Comparison of ENCODE assay signal across 12 cellular contexts in the genomic region with DNA sequence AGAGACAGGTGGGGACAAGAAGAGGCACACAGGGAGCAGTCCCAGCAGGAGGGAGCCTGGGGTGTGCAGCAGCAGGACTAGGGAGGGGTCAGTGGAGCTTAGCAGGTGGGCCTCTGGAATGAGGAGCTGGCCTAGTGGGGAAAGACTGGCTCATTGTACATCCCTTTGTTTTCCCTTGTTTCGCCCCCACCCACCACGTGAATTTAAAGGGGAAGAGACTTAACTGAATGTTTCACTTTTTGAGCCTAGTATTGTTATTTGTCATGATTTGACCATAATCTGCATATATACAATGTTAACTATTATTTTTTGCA.
DNase-seq lines count a peak whose midpoint lies in the region; ATAC-seq, FAIRE-seq and TF ChIP-seq lines count a peak whose summit lies in the region.
"Had no signal": no experiment of that assay in that cellular context is flagged by ENCODE, and none has a peak within 500 bp of the region (broad histone marks: within the 10 kb centered on the region; RNA-seq: fewer than 3 reads in every experiment).

No MANE protein-coding gene starts in this region.

- H3K27me3 ChIP-seq in PC-9 (ENCODE audit: insufficient read depth, low read depth) (no peaks in the 10 kb centered on the region), duodenal mucosa (ENCODE audit: control insufficient read depth in 1 of 2, insufficient read depth in 2 of 2, low read length in 2 of 2) (no peaks in the 10 kb centered on the region), mammary epithelial cell (ENCODE audit: insufficient read depth, low read length) (no peaks in the 10 kb centered on the region), upper lobe of left lung (no peaks in the 10 kb centered on the region)

- H3K27ac ChIP-seq in PC-9 (peak overlapping the region; percentile 66; the same call in 1 of the 2 replicates), duodenal mucosa (ENCODE audit: low read depth, low read length) (peak overlapping the region; percentile 8), skin epidermis (peak overlapping the region in 13 of 21 experiments; percentile 0 to 82 (median 68)), mammary epithelial cell (ENCODE audit: insufficient read depth, low read depth, low read length) (no peak overlapping the region), upper lobe of left lung (peak overlapping the region in 2 of 4 donors; percentile 67 to 77)

- no peak overlapping the region for H3K9ac ChIP-seq in duodenal mucosa (ENCODE audit: low read depth in 1 of 2, low read length in 2 of 2)
- H3K9ac ChIP-seq in mammary epithelial cell (ENCODE audit: insufficient read depth, low read length), result no peak overlapping the region

- no peak for TF ChIP-seq EP300 in upper lobe of left lung (IDR thresholded peaks at IDR 0.05)

- DNase-seq in PC-9, result no peak
- no peak for DNase-seq in H54 (ENCODE audit: insufficient read length, low spot score)
- no peak for DNase-seq in NCI-H748 treated with DMSO at 0.1 percent for 48 hours (lab: John Stamatoyannopoulos, UW)
- DNase-seq in mammary epithelial cell, result no peak
- no peak for DNase-seq in upper lobe of left lung
- DNase-seq: activated gamma-delta T cell, left colon, NCI-H2171 had no signal

- POLR2A ChIA-PET in PC-9 (lab: Charles Lee; ENCODE audit: unreplicated experiment), result no interaction called here

- H3K36me3 ChIP-seq in PC-9 (ENCODE audit: low read depth) (no peaks in the 10 kb centered on the region), duodenal mucosa (ENCODE audit: control insufficient read depth in 1 of 2, insufficient read depth in 2 of 2, low read length in 2 of 2) (peaks cover 5 to 24% of the 10 kb centered on the region in 2 donors), mammary epithelial cell (ENCODE audit: insufficient read depth, low read length) (no peaks in the 10 kb centered on the region), upper lobe of left lung (peaks cover 0 to 10% (median 0%) of the 10 kb centered on the region in 4 donors)

- in situ Hi-C loops in mammary epithelial cell (cut with MboI; ENCODE audit: low sequenced_read_pairs in 2 of 2), result no loop called here

- CTCF ChIA-PET in PC-9 (lab: Charles Lee) (no interaction called here), mammary epithelial cell (lab: Charles Lee; ENCODE audit: low non-redundant PET) (no interaction called here)

- H3K79me2 ChIP-seq in PC-9 (ENCODE audit: low read depth), result no peaks in the 10 kb centered on the region
- no peaks in the 10 kb centered on the region for H3K79me2 ChIP-seq in mammary epithelial cell (ENCODE audit: insufficient read depth, low read length)

- H3K4me3 ChIP-seq in PC-9, result no peak overlapping the region
- no peak overlapping the region for H3K4me3 ChIP-seq in duodenal mucosa (ENCODE audit: low read depth in 1 of 2, low read length in 2 of 2)
- H3K4me3 ChIP-seq in skin epidermis, result no peak overlapping the region
- H3K4me3 ChIP-seq in mammary epithelial cell (replicated peaks in 1 of 3; ENCODE audit: insufficient read depth in 1 of 3, low read depth in 2 of 3, low read length in 3 of 3), result no peak overlapping the region
- H3K4me3 ChIP-seq in upper lobe of left lung, result no peak overlapping the region
- H3K4me3 ChIP-seq: smooth muscle cell had no signal

- H3K4me2 ChIP-seq in PC-9, result no peak overlapping the region
- H3K4me2 ChIP-seq in mammary epithelial cell (ENCODE audit: insufficient read depth, low read depth, low read length), result no peak overlapping the region
- H3K4me2 ChIP-seq: smooth muscle cell had no signal

- no peak overlapping the region for H2AFZ ChIP-seq in PC-9
- no peak overlapping the region for H2AFZ ChIP-seq in mammary epithelial cell (ENCODE audit: low read depth, low read length)

- no peaks in the 10 kb centered on the region for H3K9me3 ChIP-seq in PC-9 (ENCODE audit: insufficient read depth, low read depth)
- no peaks in the 10 kb centered on the region for H3K9me3 ChIP-seq in duodenal mucosa (ENCODE audit: control insufficient read depth in 1 of 2, low read length in 2 of 2)
- no peaks in the 10 kb centered on the region for H3K9me3 ChIP-seq in mammary epithelial cell (replicated peaks; ENCODE audit: insufficient read depth, low read length)
- H3K9me3 ChIP-seq in upper lobe of left lung, result no peaks in the 10 kb centered on the region

- 91% methylated on average over 2 of the region's 2 CpGs for WGBS in mammary epithelial cell (ENCODE audit: low coverage, missing lambda C conversion rate)
- 75 to 90% methylated on average over 2 of the region's 2 CpGs for WGBS in upper lobe of left lung, 2 donors

- BruUV-seq in PC-9 (replicated peaks; lab: Mats Ljungman, UMichigan), result no TSS peak
- no TSS peak for BruUV-seq in mammary epithelial cell (replicated peaks; lab: Mats Ljungman, UMichigan)

- no peak for FAIRE-seq in H54 (lab: Jason Lieb, UNC)

- H4K20me1 ChIP-seq in PC-9 (ENCODE audit: insufficient read depth) (no peaks in the 10 kb centered on the region), mammary epithelial cell (ENCODE audit: insufficient read depth, low read length) (no peaks in the 10 kb centered on the region)

- dilution Hi-C loops in mammary epithelial cell (cut with HindIII; ENCODE audit: low sequenced_read_pairs), result no loop called here

- intact Hi-C loops in PC-9 (cut with micrococcal nuclease; ENCODE audit: unreplicated experiment) (no loop called here), mammary epithelial cell (cut with micrococcal nuclease) (loop anchor here (2.0 kb wide), 1 partner anchor 44 kb away; no protein-coding TSS in a partner anchor)

- H3K4me1 ChIP-seq in PC-9 (replicated peaks; ENCODE audit: insufficient read depth) (peaks cover 35% of the 10 kb centered on the region), duodenal mucosa (ENCODE audit: control insufficient read depth in 1 of 2, insufficient read depth in 2 of 2, low read length in 2 of 2) (peaks cover 38 to 45% of the 10 kb centered on the region in 2 donors), mammary epithelial cell (ENCODE audit: insufficient read depth, low read length) (peaks cover 62% of the 10 kb centered on the region), upper lobe of left lung (peaks cover 57 to 64% (median 58%) of the 10 kb centered on the region in 4 donors)

- no peaks in the 10 kb centered on the region for H3K9me2 ChIP-seq in PC-9 (ENCODE audit: insufficient read depth)

- ATAC-seq in GM19452 (IDR thresholded peaks at IDR 0.05; ENCODE audit: unreplicated experiment) (peak; percentile 2), upper lobe of left lung (ENCODE audit: low FRiP score in 2 of 2) (no peak)

- no peak for TF ChIP-seq CTCF in PC-9 (conservative IDR thresholded peaks at IDR 0.05)
- TF ChIP-seq CTCF in mammary epithelial cell (conservative IDR thresholded peaks at IDR 0.05 in 1 of 2, IDR thresholded peaks at IDR 0.05 in 1 of 2; ENCODE audit: extremely low read depth in 1 of 2, insufficient read depth in 1 of 2, low read depth in 1 of 2, low read length in 2 of 2), result no peak
- no peak for TF ChIP-seq CTCF in upper lobe of left lung (IDR thresholded peaks at IDR 0.05)

- H3F3A ChIP-seq in PC-9 (ENCODE audit: insufficient read depth, low read depth), result peaks cover 4% of the 10 kb centered on the region; the same call in 1 of the 2 replicates

- TF ChIP-seq POLR2A in H54 (IDR thresholded peaks at IDR 0.05; ENCODE audit: low read depth, low read length) (no peak), upper lobe of left lung (IDR thresholded peaks at IDR 0.05) (no peak)
